Comparison of ENCODE assay signal across 14 cellular contexts in the genomic region with DNA sequence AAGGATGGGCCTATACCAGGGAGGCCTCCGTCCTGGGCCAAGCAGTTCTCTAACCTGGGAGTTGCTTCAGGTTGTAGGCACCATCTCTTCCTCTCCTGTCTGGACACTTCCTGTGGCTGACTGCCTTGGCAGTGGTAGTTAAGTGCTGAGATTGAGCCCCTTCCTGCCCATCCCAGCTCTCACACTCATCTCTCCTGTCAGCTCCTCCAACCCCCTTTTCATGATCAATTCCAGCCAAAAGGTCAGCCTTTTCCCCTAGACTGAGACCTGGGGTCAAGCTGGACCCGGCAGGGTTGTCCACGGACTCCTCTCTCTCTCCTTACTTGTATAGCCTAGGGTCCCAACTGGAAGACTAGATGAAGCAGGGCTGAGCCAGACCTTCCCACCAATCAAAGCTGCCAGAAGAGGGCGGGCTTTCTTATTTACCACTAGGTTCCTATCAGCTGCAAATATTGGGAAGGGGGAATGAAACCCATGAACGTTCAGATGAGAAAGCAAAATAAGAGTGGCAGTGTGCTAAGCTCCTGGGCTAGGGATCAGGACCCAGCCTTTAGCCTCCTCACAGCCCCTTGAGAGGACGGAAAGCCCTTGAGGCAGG. TPM values are rescaled to one million over a fixed set of nuclear protein-coding genes. Genes with fewer than 3 reads are reported as not detected.
DNase-seq lines count a peak whose midpoint lies in the region; ATAC-seq and TF ChIP-seq lines count a peak whose summit lies in the region.
"Had no signal": no experiment of that assay in that cellular context is flagged by ENCODE, and none has a peak within 500 bp of the region (broad histone marks: within the 10 kb centered on the region; RNA-seq: fewer than 3 reads in every experiment).

No MANE protein-coding gene starts in this region.

- H3K9me2 ChIP-seq in HCT116 (ENCODE audit: insufficient read depth), result no peaks in the 10 kb centered on the region

- no TSS peak for BruUV-seq in HCT116 (replicated peaks; lab: Mats Ljungman, UMichigan)

- H2AFZ ChIP-seq in HCT116 (ENCODE audit: low read depth, low read length, poor library complexity, severe bottlenecking) (no peak overlapping the region), mesenchymal stem cell (ENCODE audit: low read depth, low read length) (no peak overlapping the region)

- peaks cover 24% of the 10 kb centered on the region for H3K36me3 Mint-ChIP-seq in CD8-positive, alpha-beta T cell
- peaks cover under 1% of the 10 kb centered on the region for H3K36me3 Mint-ChIP-seq in activated T-helper 1 cell treated with anti-CD3 and anti-CD28 coated beads, Interleukin-12 subunit alpha, Interleukin-12 subunit beta, Interleukin-2, Interleukin-4 antibody, amounts not matched to agents 30 ng/mL and 10 ng/mL and 1 ng/mL, durations not matched to agents 14 hours and 24 hours and 36 hours (ENCODE audit: low read depth)

- H3K9me3 ChIP-seq in CD8-positive, alpha-beta T cell (ENCODE audit: low read length), result no peaks in the 10 kb centered on the region
- H3K9me3 ChIP-seq in HCT116 (ENCODE audit: control insufficient read depth in 1 of 2, insufficient read depth in 1 of 2, low read depth in 1 of 2, low read length in 2 of 2) (no peaks in the 10 kb centered on the region), mesenchymal stem cell (ENCODE audit: control insufficient read depth, low read length) (no peaks in the 10 kb centered on the region)
- H3K9me3 ChIP-seq: left lung, MG63, uterus had no signal

- H2BK15ac ChIP-seq in mesenchymal stem cell (ENCODE audit: low read depth, poor library complexity, severe bottlenecking), result no peak overlapping the region

- no peaks in the 10 kb centered on the region for H4K20me1 ChIP-seq in HCT116 (ENCODE audit: insufficient read depth)

- no peak overlapping the region for H2BK5ac ChIP-seq in mesenchymal stem cell (ENCODE audit: low read depth, low read length, poor library complexity, severe bottlenecking)

- intact Hi-C loops in CD8-positive, alpha-beta T cell (cut with DNase I, micrococcal nuclease), result no loop called here
- intact Hi-C loops in HCT116 (cut with micrococcal nuclease), result no loop called here
- intact Hi-C loops in activated T-helper 1 cell treated with anti-CD3 and anti-CD28 coated beads, Interleukin-12 subunit alpha, Interleukin-12 subunit beta, Interleukin-2, Interleukin-4 antibody, amounts not matched to agents 30 ng/mL and 10 ng/mL and 1 ng/mL, durations not matched to agents 14 hours and 24 hours and 36 hours (cut with micrococcal nuclease), result no loop called here

- H3K4me1 Mint-ChIP-seq in CD8-positive, alpha-beta T cell (ENCODE audit: low read depth), result no peaks in the 10 kb centered on the region
- H3K4me1 Mint-ChIP-seq in activated T-helper 1 cell treated with anti-CD3 and anti-CD28 coated beads, Interleukin-12 subunit alpha, Interleukin-12 subunit beta, Interleukin-2, Interleukin-4 antibody, amounts not matched to agents 30 ng/mL and 10 ng/mL and 1 ng/mL, durations not matched to agents 14 hours and 24 hours and 36 hours (ENCODE audit: low read depth), result peaks cover 21% of the 10 kb centered on the region

- WGBS in mesenchymal stem cell, result 83% methylated on average over 3 of the region's 6 CpGs

- H3K79me1 ChIP-seq in mesenchymal stem cell (replicated peaks; ENCODE audit: low read length, poor library complexity, severe bottlenecking), result no peaks in the 10 kb centered on the region

- no peak overlapping the region for H4K91ac ChIP-seq in mesenchymal stem cell (ENCODE audit: low read length)

- no peak overlapping the region for H2BK120ac ChIP-seq in mesenchymal stem cell (ENCODE audit: low read depth, low read length)

- H3K23ac ChIP-seq in mesenchymal stem cell (ENCODE audit: low read length in 2 of 2), result no peak overlapping the region

- POLR2A ChIA-PET in CD8-positive, alpha-beta T cell (lab: Charles Lee), result interaction anchor here (0.6 to 1.1 kb wide), 2 partner anchors 29 to 35 kb away, joined by 3 read pairs; no protein-coding TSS in a partner anchor
- POLR2A ChIA-PET in HCT116 (lab: Charles Lee), result interaction anchor here (1.4 kb wide), 1 partner anchor 108 kb away, joined by 3 read pairs; the partner anchor contains the start of gene TSPYL2

- H3K9me3 Mint-ChIP-seq in CD8-positive, alpha-beta T cell, result no peaks in the 10 kb centered on the region
- H3K9me3 Mint-ChIP-seq in activated T-helper 1 cell treated with anti-CD3 and anti-CD28 coated beads, Interleukin-12 subunit alpha, Interleukin-12 subunit beta, Interleukin-2, Interleukin-4 antibody, amounts not matched to agents 30 ng/mL and 10 ng/mL and 1 ng/mL, durations not matched to agents 14 hours and 24 hours and 36 hours, result no peaks in the 10 kb centered on the region
- H3K9me3 Mint-ChIP-seq: activated naive CD8-positive, alpha-beta T cell treated with anti-CD3 and anti-CD28 coated beads, Interleukin-2, amount 50 U/mL, for 24 hours had no signal

- no peak overlapping the region for H2BK12ac ChIP-seq in mesenchymal stem cell (ENCODE audit: low read length in 2 of 2)

- H3K4me2 ChIP-seq in HCT116 (ENCODE audit: low read length) (no peak overlapping the region), mesenchymal stem cell (ENCODE audit: low read length, poor library complexity, severe bottlenecking) (no peak overlapping the region)

- no peaks in the 10 kb centered on the region for H3K27me3 ChIP-seq in CD8-positive, alpha-beta T cell (ENCODE audit: insufficient read depth, low read length)
- H3K27me3 ChIP-seq in HCT116 (ENCODE audit: insufficient read depth, low read length) (no peaks in the 10 kb centered on the region), mesenchymal stem cell (ENCODE audit: control insufficient read depth in 1 of 2, insufficient read depth in 1 of 2, low read length in 2 of 2) (no peaks in the 10 kb centered on the region)
- H3K27me3 ChIP-seq: left lung, MG63, uterus had no signal

- no peaks in the 10 kb centered on the region for H3K27me3 Mint-ChIP-seq in CD8-positive, alpha-beta T cell (ENCODE audit: low read depth)
- H3K27me3 Mint-ChIP-seq in activated T-helper 1 cell treated with anti-CD3 and anti-CD28 coated beads, Interleukin-12 subunit alpha, Interleukin-12 subunit beta, Interleukin-2, Interleukin-4 antibody, amounts not matched to agents 30 ng/mL and 10 ng/mL and 1 ng/mL, durations not matched to agents 14 hours and 24 hours and 36 hours (ENCODE audit: insufficient read depth), result no peaks in the 10 kb centered on the region
- H3K27me3 Mint-ChIP-seq: activated naive CD8-positive, alpha-beta T cell treated with anti-CD3 and anti-CD28 coated beads, Interleukin-2, amount 50 U/mL, for 24 hours had no signal

- TF ChIP-seq CTCF in CD8-positive, alpha-beta T cell (IDR thresholded peaks at IDR 0.05), result no peak
- TF ChIP-seq CTCF in HCT116 (IDR thresholded peaks at IDR 0.05 in 2 of 3, conservative IDR thresholded peaks at IDR 0.05 in 1 of 3; ENCODE audit: borderline replicate concordance in 1 of 3, insufficient read depth in 1 of 3, low read depth in 2 of 3, low read length in 2 of 3), result peak in 2 of 3 experiments; percentile 17 to 41; a peak in 3 of 6 replicates

- CTCF ChIA-PET in CD8-positive, alpha-beta T cell (lab: Charles Lee), result no interaction called here
- CTCF ChIA-PET in HCT116 (lab: Charles Lee), result interaction anchor here (1.4 kb wide), 1 partner anchor 35 kb away, joined by 3 read pairs; no protein-coding TSS in a partner anchor

- no peak for TF ChIP-seq POLR2A in HCT116 (IDR thresholded peaks at IDR 0.05; ENCODE audit: borderline replicate concordance, extremely low read depth, insufficient read depth, insufficient read length)

- no peak overlapping the region for H3K9ac ChIP-seq in HCT116 (ENCODE audit: low read length)
- H3K9ac ChIP-seq in mesenchymal stem cell (ENCODE audit: low read length), result no peak overlapping the region

- no peak overlapping the region for H3K4ac ChIP-seq in mesenchymal stem cell (ENCODE audit: low read depth in 1 of 2, low read length in 2 of 2)

- no peak overlapping the region for H3K14ac ChIP-seq in mesenchymal stem cell (ENCODE audit: low read length in 2 of 2)

- no peak for DNase-seq in CD8-positive, alpha-beta T cell
- no peak for DNase-seq in HCT116 (ENCODE audit: low read depth, low spot score)
- DNase-seq in activated T-helper 1 cell treated with anti-CD3 and anti-CD28 coated beads, Interleukin-12 subunit alpha, Interleukin-12 subunit beta, Interleukin-2, Interleukin-4 antibody, amounts not matched to agents 30 ng/mL and 10 ng/mL and 1 ng/mL, durations not matched to agents 14 hours and 24 hours and 36 hours (ENCODE audit: low spot score), result no peak
- DNase-seq in mesenchymal stem cell, result peak; percentile 2
- DNase-seq in mucosa of gallbladder (ENCODE audit: low spot score), result no peak
- no peak for DNase-seq in T-helper 1 cell
- DNase-seq: activated CD4-positive, alpha-beta T cell treated with anti-CD3 and anti-CD28 coated beads for 48 hours; activated naive CD8-positive, alpha-beta T cell treated with anti-CD3 and anti-CD28 coated beads, Interleukin-2, amount 50 U/mL, for 24 hours; left lung; MG63; uterus had no signal

- peak overlapping the region; percentile 58 for H3K27ac Mint-ChIP-seq in CD8-positive, alpha-beta T cell
- H3K27ac Mint-ChIP-seq in activated T-helper 1 cell treated with anti-CD3 and anti-CD28 coated beads, Interleukin-12 subunit alpha, Interleukin-12 subunit beta, Interleukin-2, Interleukin-4 antibody, amounts not matched to agents 30 ng/mL and 10 ng/mL and 1 ng/mL, durations not matched to agents 14 hours and 24 hours and 36 hours, result peak overlapping the region; percentile 72
- H3K27ac Mint-ChIP-seq: activated naive CD8-positive, alpha-beta T cell treated with anti-CD3 and anti-CD28 coated beads, Interleukin-2, amount 50 U/mL, for 24 hours had no signal

- peak; percentile 10 for ATAC-seq in CD8-positive, alpha-beta T cell
- ATAC-seq in HCT116 (peak; percentile 64), GM19455 (IDR thresholded peaks at IDR 0.05; ENCODE audit: unreplicated experiment) (no peak), HG02798 (IDR thresholded peaks at IDR 0.05; ENCODE audit: poor library complexity, unreplicated experiment) (no peak)
- ATAC-seq: activated naive CD8-positive, alpha-beta T cell treated with anti-CD3 and anti-CD28 coated beads, Interleukin-2, amount 50 U/mL, for 24 hours; left lung had no signal

- H3K4me1 ChIP-seq in CD8-positive, alpha-beta T cell (ENCODE audit: insufficient read depth, low read length), result no peaks in the 10 kb centered on the region
- H3K4me1 ChIP-seq in HCT116 (ENCODE audit: control insufficient read depth in 1 of 2, insufficient read depth in 2 of 2, low read length in 2 of 2) (peaks cover 0 to 12% of the 10 kb centered on the region in 2 experiments; a peak in 1 of 4 replicates), mesenchymal stem cell (ENCODE audit: control insufficient read depth, insufficient read depth, low read depth, low read length) (no peaks in the 10 kb centered on the region)
- H3K4me1 ChIP-seq: left lung, uterus had no signal

- H3K4me3 Mint-ChIP-seq in CD8-positive, alpha-beta T cell, result no peak overlapping the region
- no peak overlapping the region for H3K4me3 Mint-ChIP-seq in activated T-helper 1 cell treated with anti-CD3 and anti-CD28 coated beads, Interleukin-12 subunit alpha, Interleukin-12 subunit beta, Interleukin-2, Interleukin-4 antibody, amounts not matched to agents 30 ng/mL and 10 ng/mL and 1 ng/mL, durations not matched to agents 14 hours and 24 hours and 36 hours
- H3K4me3 Mint-ChIP-seq: activated naive CD8-positive, alpha-beta T cell treated with anti-CD3 and anti-CD28 coated beads, Interleukin-2, amount 50 U/mL, for 24 hours had no signal

- no peak overlapping the region for H3K4me3 ChIP-seq in CD8-positive, alpha-beta T cell (ENCODE audit: low read depth, low read length)
- no peak overlapping the region for H3K4me3 ChIP-seq in HCT116 (replicated peaks in 1 of 2; ENCODE audit: low read depth in 1 of 2, low read length in 2 of 2)
- no peak overlapping the region for H3K4me3 ChIP-seq in mesenchymal stem cell (ENCODE audit: insufficient read depth in 1 of 2, low read depth in 1 of 2, low read length in 2 of 2)
- H3K4me3 ChIP-seq: left lung, MG63, uterus had no signal

- no peak overlapping the region for H3K18ac ChIP-seq in mesenchymal stem cell (ENCODE audit: low read depth in 1 of 2, low read length in 2 of 2)

- RAD21 ChIA-PET in HCT116 (lab: Charles Lee; ENCODE audit: low non-redundant PET in 1 of 2, low total read pairs in 2 of 2, uncharacterized antibody in 2 of 2, unreplicated experiment in 2 of 2), result no interaction called here

- H4K8ac ChIP-seq in mesenchymal stem cell (ENCODE audit: low read length), result no peak overlapping the region

- H3K36me3 ChIP-seq in CD8-positive, alpha-beta T cell (ENCODE audit: insufficient read depth, low read length), result peaks cover 11% of the 10 kb centered on the region
- H3K36me3 ChIP-seq in HCT116 (ENCODE audit: control insufficient read depth in 1 of 2, insufficient read depth in 2 of 2, low read length in 2 of 2) (no peaks in the 10 kb centered on the region; a peak in 1 of 4 replicates), mesenchymal stem cell (ENCODE audit: control insufficient read depth in 1 of 2, insufficient read depth in 2 of 2, low read depth in 1 of 2, low read length in 2 of 2) (peaks cover 37 to 62% of the 10 kb centered on the region in 2 experiments)
- H3K36me3 ChIP-seq: MG63, uterus had no signal

- TF ChIP-seq RAD21 in HCT116 (IDR thresholded peaks at IDR 0.05; ENCODE audit: low read depth), result 0 out of 2 replicates have a peak, but pooled peaks have one; percentile 8

- no peak overlapping the region for H3K27ac ChIP-seq in CD8-positive, alpha-beta T cell (ENCODE audit: low read depth, low read length)
- no peak overlapping the region for H3K27ac ChIP-seq in HCT116 (ENCODE audit: low read depth, low read length)
- no peak overlapping the region for H3K27ac ChIP-seq in mesenchymal stem cell (ENCODE audit: low read length, poor library complexity, severe bottlenecking)
- H3K27ac ChIP-seq: epithelial cell of prostate, left lung, uterus had no signal

- no peaks in the 10 kb centered on the region for H3K79me2 ChIP-seq in HCT116 (ENCODE audit: insufficient read depth, low read length)

- no peak overlapping the region for H2AK5ac ChIP-seq in mesenchymal stem cell (ENCODE audit: low read length, severe bottlenecking)

RNA-seq across cellular contexts. Expression of gene KDM5C, which starts 34.5 kb away (rescaled TPM):
- total RNA-seq in CD8-positive, alpha-beta T cell, result 100 to 1,000 TPM; 276 to 295 TPM
- total RNA-seq in HCT116 (2021; ENCODE audit: unreplicated experiment) (72.9 TPM), mucosa of gallbladder (140 TPM)
- 55.9 and 61.7 TPM in 2 replicates for polyA plus RNA-seq in HCT116 (2012)
- 115 and 120 TPM in 2 replicates for total RNA-seq in activated T-helper 1 cell treated with anti-CD3 and anti-CD28 coated beads, Interleukin-12 subunit alpha, Interleukin-12 subunit beta, Interleukin-2, Interleukin-4 antibody, amounts not matched to agents 30 ng/mL and 10 ng/mL and 1 ng/mL, durations not matched to agents 14 hours and 24 hours and 36 hours
- polyA plus RNA-seq in mesenchymal stem cell (2013, experiment 1 of 2), result 24.8 TPM
- 24.4 TPM for polyA plus RNA-seq in mesenchymal stem cell (2013, experiment 2 of 2)

Comparison
In these comparisons a context has a peak if more than half of its experiments do, and no peak if none do; other contexts are left out.
1. ATAC-seq: peak in CD8-positive, alpha-beta T cell (single experiment) and HCT116 (single experiment); none in GM19455 (single experiment) and HG02798 (single experiment).